Comparison of ENCODE assay signal across 10 cellular contexts in genomic region chr7:1883031-1883761, GRCh38.
DNase-seq lines count a peak whose midpoint lies in the region; ATAC-seq and TF ChIP-seq lines count a peak whose summit lies in the region.
"Had no signal": no experiment of that assay in that cellular context is flagged by ENCODE, and none has a peak within 500 bp of the region (broad histone marks: within the 10 kb centered on the region; RNA-seq: fewer than 3 reads in every experiment).

No MANE protein-coding gene starts in this region.

- H3K9ac ChIP-seq in mesendoderm (ENCODE audit: low read length) = no peak overlapping the region

- H3K18ac ChIP-seq in mesendoderm (ENCODE audit: low read length) = no peak overlapping the region

- no peak overlapping the region for H2BK5ac ChIP-seq in mesendoderm (ENCODE audit: low read length)

- no peak overlapping the region for H4K8ac ChIP-seq in mesendoderm (ENCODE audit: low read depth, low read length)

- H4K5ac ChIP-seq in mesendoderm (ENCODE audit: low read length) = no peak overlapping the region

- no peak for TF ChIP-seq EP300 in transverse colon (IDR thresholded peaks at IDR 0.05; ENCODE audit: low read depth)

- TF ChIP-seq CTCF in transverse colon (IDR thresholded peaks at IDR 0.05) = no peak

- peaks cover 6% of the 10 kb centered on the region; the same call in 1 of the 2 replicates for H3K36me3 ChIP-seq in MG63
- peaks cover 11% of the 10 kb centered on the region for H3K36me3 ChIP-seq in mesendoderm (ENCODE audit: control insufficient read depth, insufficient read depth, low read length)
- no peaks in the 10 kb centered on the region for H3K36me3 ChIP-seq in transverse colon

- DNase-seq in EH (ENCODE audit: low read depth) (peak; percentile 98), MG63 (peak; percentile 99), astrocyte of the hippocampus (ENCODE audit: low read depth, low spot score) (peak; percentile 90), mesendoderm (peak; percentile 98), NCI-H2171 treated with DMSO at 0.1 percent for 48 hours (lab: John Stamatoyannopoulos, UW) (no peak), NCI-H1105 treated with DMSO at 0.1 percent for 48 hours (lab: John Stamatoyannopoulos, UW) (no peak), transverse colon (no peak)

- H3K56ac ChIP-seq in mesendoderm (ENCODE audit: low read length) = peak overlapping the region; percentile 17

- no peak overlapping the region for H3K4ac ChIP-seq in mesendoderm (ENCODE audit: low read depth, low read length)

- WGBS in mesendoderm (ENCODE audit: extremely low coverage, insufficient coverage, low lambda C conversion rate) = no CpG with 5 or more reads among the region's 18 CpGs
- WGBS in transverse colon (ENCODE audit: low coverage in 1 of 2), 2 donors = 73% methylated on average over 18 of the region's 18 CpGs; no CpG with 5 or more reads in 1 of the 2 donors

- no peak overlapping the region for H3K4me2 ChIP-seq in mesendoderm (ENCODE audit: low read length)

- in situ Hi-C loops in transverse colon (cut with MboI; ENCODE audit: low pct_ligation_motif_present in 1 of 4, low pct_unique_long_range_greater_than_20kb in 1 of 4, low sequenced_read_pairs in 3 of 4) = no loop called here

- no peak for ATAC-seq in GM18873 (IDR thresholded peaks at IDR 0.05; ENCODE audit: low FRiP score, unreplicated experiment)

- H3K27ac ChIP-seq in mesendoderm (ENCODE audit: low read depth, low read length) (no peak overlapping the region), transverse colon (no peak overlapping the region)
- H3K27ac ChIP-seq: heart left ventricle, VCaP had no signal

- H3K27me3 ChIP-seq in MG63 = no peaks in the 10 kb centered on the region
- no peaks in the 10 kb centered on the region for H3K27me3 ChIP-seq in mesendoderm (ENCODE audit: insufficient read depth, low read length, poor library complexity)
- no peaks in the 10 kb centered on the region for H3K27me3 ChIP-seq in transverse colon
- H3K27me3 ChIP-seq: heart left ventricle had no signal

- no peaks in the 10 kb centered on the region for H3K79me2 ChIP-seq in mesendoderm (ENCODE audit: control insufficient read depth, insufficient read depth, low read length)

- H2AK5ac ChIP-seq in mesendoderm (ENCODE audit: low read length) = no peak overlapping the region

- intact Hi-C loops in transverse colon (cut with DNase I; ENCODE audit: low total_unique reads) = no loop called here

- no peak overlapping the region for H2BK120ac ChIP-seq in mesendoderm (ENCODE audit: low read depth, low read length)

- H3K4me1 ChIP-seq in mesendoderm (ENCODE audit: control insufficient read depth, low read depth, low read length) (peaks cover 10% of the 10 kb centered on the region), transverse colon (no peaks in the 10 kb centered on the region)

- no peak for TF ChIP-seq POLR2A in transverse colon (IDR thresholded peaks at IDR 0.05)

- no peak overlapping the region for H3K23ac ChIP-seq in mesendoderm (ENCODE audit: low read length)

- no peaks in the 10 kb centered on the region for H3K79me1 ChIP-seq in mesendoderm (ENCODE audit: low read length)

- H3K9me3 ChIP-seq in MG63 (peaks cover 2% of the 10 kb centered on the region; the same call in 1 of the 2 replicates), transverse colon (peaks cover 0 to 2% of the 10 kb centered on the region in 2 donors)

- no peak overlapping the region for H2BK15ac ChIP-seq in mesendoderm (replicated peaks; ENCODE audit: low read depth)

- H3K4me3 ChIP-seq in MG63 (no peak overlapping the region), mesendoderm (ENCODE audit: low read length) (no peak overlapping the region), transverse colon (no peak overlapping the region)
- H3K4me3 ChIP-seq: heart left ventricle had no signal

Comparison
In these comparisons a context has a peak if more than half of its experiments do, and no peak if none do; other contexts are left out.
1. DNase-seq: peak in EH (single experiment), MG63 (single experiment), astrocyte of the hippocampus (single experiment) and mesendoderm (single experiment); none in NCI-H2171 treated with DMSO at 0.1 percent for 48 hours (single experiment), NCI-H1105 treated with DMSO at 0.1 percent for 48 hours (single experiment) and transverse colon (single experiment).